Comparison of ENCODE assay signal across 15 cellular contexts in genomic region chr11:44192701-44193100, GRCh38.
DNase-seq lines count a peak whose midpoint lies in the region; ATAC-seq lines count a peak whose summit lies in the region.
"Had no signal": no experiment of that assay in that cellular context is flagged by ENCODE, and none has a peak within 500 bp of the region (broad histone marks: within the 10 kb centered on the region; RNA-seq: fewer than 3 reads in every experiment).

No MANE protein-coding gene starts in this region.

- H3K4me3 ChIP-seq in SK-N-MC = no peak overlapping the region
- no peak overlapping the region for H3K4me3 ChIP-seq in Karpas-422 (ENCODE audit: low read length)

- no peak overlapping the region for H3K4me2 ChIP-seq in Karpas-422 (ENCODE audit: low read depth, low read length, poor library complexity, severe bottlenecking)
- H3K4me2 ChIP-seq: KMS-11 had no signal

- no peaks in the 10 kb centered on the region for H4K20me1 ChIP-seq in Karpas-422 (ENCODE audit: insufficient read depth, low read depth, low read length)

- peak; percentile 67 for ATAC-seq in GM18868 (IDR thresholded peaks at IDR 0.05; ENCODE audit: unreplicated experiment)
- ATAC-seq in stimulated activated effector memory CD8-positive, alpha-beta T cell treated with anti-CD3 and anti-CD28 coated beads, Interleukin-12 subunit alpha, Interleukin-12 subunit beta, amount 100 ng/mL, for 72 hours = peak; percentile 96
- no peak for ATAC-seq in GM19397 (IDR thresholded peaks at IDR 0.05; ENCODE audit: unreplicated experiment)

- H3K79me2 ChIP-seq in Karpas-422 (ENCODE audit: low read length) = peaks cover 14% of the 10 kb centered on the region

- peak overlapping the region; percentile 88 for H3K27ac Mint-ChIP-seq in activated T-cell treated with anti-CD3 and anti-CD28 coated beads, Interleukin-2, amount 50 U/mL, for 24 hours
- peak overlapping the region; percentile 41 for H3K27ac Mint-ChIP-seq in stimulated activated effector memory CD8-positive, alpha-beta T cell treated with anti-CD3 and anti-CD28 coated beads, Interleukin-12 subunit alpha, Interleukin-12 subunit beta, amount 100 ng/mL, for 72 hours

- H3K9ac ChIP-seq in SK-N-MC (ENCODE audit: insufficient read length) (no peak overlapping the region), Karpas-422 (ENCODE audit: low read length) (no peak overlapping the region)
- H3K9ac ChIP-seq: KMS-11 had no signal

- H3K27me3 ChIP-seq in Karpas-422 (ENCODE audit: low read length) = no peaks in the 10 kb centered on the region

- peaks cover 17% of the 10 kb centered on the region for H3K9me3 Mint-ChIP-seq in activated T-cell treated with anti-CD3 and anti-CD28 coated beads, Interleukin-2, amount 50 U/mL, for 24 hours
- H3K9me3 Mint-ChIP-seq in stimulated activated effector memory CD8-positive, alpha-beta T cell treated with anti-CD3 and anti-CD28 coated beads, Interleukin-12 subunit alpha, Interleukin-12 subunit beta, amount 100 ng/mL, for 72 hours = peaks cover 5% of the 10 kb centered on the region

- no peak overlapping the region for H2AFZ ChIP-seq in Karpas-422 (ENCODE audit: low read length)

- H3K36me3 Mint-ChIP-seq in activated T-cell treated with anti-CD3 and anti-CD28 coated beads, Interleukin-2, amount 50 U/mL, for 24 hours (ENCODE audit: low read depth) = peaks cover 78% of the 10 kb centered on the region
- peaks cover 13% of the 10 kb centered on the region for H3K36me3 Mint-ChIP-seq in stimulated activated effector memory CD8-positive, alpha-beta T cell treated with anti-CD3 and anti-CD28 coated beads, Interleukin-12 subunit alpha, Interleukin-12 subunit beta, amount 100 ng/mL, for 72 hours

- H3K4me3 Mint-ChIP-seq in activated T-cell treated with anti-CD3 and anti-CD28 coated beads, Interleukin-2, amount 50 U/mL, for 24 hours = no peak overlapping the region
- H3K4me3 Mint-ChIP-seq in stimulated activated effector memory CD8-positive, alpha-beta T cell treated with anti-CD3 and anti-CD28 coated beads, Interleukin-12 subunit alpha, Interleukin-12 subunit beta, amount 100 ng/mL, for 72 hours = peak overlapping the region; percentile 26
- H3K4me3 Mint-ChIP-seq: CD4-positive, CD25-positive, alpha-beta regulatory T cell had no signal

- peaks cover 40% of the 10 kb centered on the region for H3K4me1 Mint-ChIP-seq in activated T-cell treated with anti-CD3 and anti-CD28 coated beads, Interleukin-2, amount 50 U/mL, for 24 hours (ENCODE audit: low read depth)
- peaks cover 22% of the 10 kb centered on the region for H3K4me1 Mint-ChIP-seq in stimulated activated effector memory CD8-positive, alpha-beta T cell treated with anti-CD3 and anti-CD28 coated beads, Interleukin-12 subunit alpha, Interleukin-12 subunit beta, amount 100 ng/mL, for 72 hours

- peak overlapping the region; percentile 97 for H3K27ac ChIP-seq in SK-N-MC
- H3K27ac ChIP-seq in Karpas-422 (ENCODE audit: low read length) = no peak overlapping the region
- H3K27ac ChIP-seq: KMS-11 had no signal

- H3K9me3 ChIP-seq in SK-N-MC (ENCODE audit: low read depth, low read length) (peaks cover 15% of the 10 kb centered on the region; the same call in 1 of the 2 replicates), Karpas-422 (ENCODE audit: low read length) (peaks cover 5% of the 10 kb centered on the region)

- no peak for DNase-seq in activated T-cell treated with anti-CD3 and anti-CD28 coated beads, Interleukin-2, amount 50 U/mL, for 24 hours
- DNase-seq in activated T-cell treated with anti-CD3 and anti-CD28 coated beads, Interleukin-2, amount 50 U/mL, for 1 hour = no peak
- DNase-seq in SK-N-MC (ENCODE audit: low read depth, low spot score) = no peak
- no peak for DNase-seq in stimulated activated effector memory CD8-positive, alpha-beta T cell treated with anti-CD3 and anti-CD28 coated beads, Interleukin-12 subunit alpha, Interleukin-12 subunit beta, amount 100 ng/mL, for 72 hours (ENCODE audit: low spot score in 2 of 2)
- DNase-seq in Karpas-422 = no peak
- DNase-seq: ACHN, DMS79, HCEC 1CT, MM.1S, NCI-H1105, NCI-H1694 treated with DMSO at 0.1 percent for 48 hours had no signal

- H3K9me2 ChIP-seq in Karpas-422 (replicated peaks; ENCODE audit: insufficient read depth, low read length) = no peaks in the 10 kb centered on the region

- H3K27me3 Mint-ChIP-seq in activated T-cell treated with anti-CD3 and anti-CD28 coated beads, Interleukin-2, amount 50 U/mL, for 24 hours = no peaks in the 10 kb centered on the region
- H3K27me3 Mint-ChIP-seq: CD4-positive, CD25-positive, alpha-beta regulatory T cell had no signal

- H3K36me3 ChIP-seq in SK-N-MC (ENCODE audit: insufficient read depth, low read length) (peaks cover 29% of the 10 kb centered on the region), Karpas-422 (ENCODE audit: insufficient read depth, low read length) (0 out of 2 replicates have a peak, but pooled peaks cover 11% of the 10 kb centered on the region)

- H3K4me1 ChIP-seq in Karpas-422 (ENCODE audit: low read length) = peaks cover 8% of the 10 kb centered on the region
